In the genomic region with DNA sequence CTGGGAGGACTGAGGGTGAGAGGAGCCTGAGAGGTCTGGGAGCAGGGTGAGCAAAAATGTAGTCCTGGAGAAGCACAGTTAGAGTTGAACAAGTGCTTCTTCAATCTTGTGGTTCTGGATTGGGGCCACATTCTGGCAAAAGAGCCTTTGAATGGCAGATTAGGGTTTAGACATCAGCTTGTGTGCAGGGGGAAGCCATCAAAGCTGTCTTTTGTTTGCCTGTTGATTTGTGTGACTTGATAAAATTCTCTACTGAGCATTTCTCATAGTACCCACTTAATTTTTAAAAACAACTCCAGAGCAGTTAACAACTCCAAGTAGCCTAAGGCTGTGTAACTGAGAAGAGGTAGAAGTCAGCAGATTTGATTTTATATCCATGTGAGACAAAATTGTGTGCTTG, we compare ENCODE assay signal across 19 cellular contexts.
"Had no signal": no experiment of that assay in that cellular context is flagged by ENCODE, and none has a peak within 500 bp of the region (broad histone marks: within the 10 kb centered on the region; RNA-seq: fewer than 3 reads in every experiment).

No MANE protein-coding gene starts in this region.

- H3K9me3 Mint-ChIP-seq: endodermal cell, nephron had no signal

- H3K4me1 Mint-ChIP-seq: naive B cell had no signal

- H3K4me3 ChIP-seq: coronary artery, heart left ventricle, right atrium auricular region, sigmoid colon, skin epidermis had no signal

- DNase-seq: effector CD4-positive, alpha-beta T cell; endodermal cell; erythroblast; foreskin keratinocyte; heart left ventricle; hippocampal formation; left colon; mesendoderm; naive B cell; sigmoid colon; stimulated activated CD4-positive, alpha-beta T cell treated with anti-CD3 and anti-CD28 coated beads, Interleukin-2, amount 100 ng/mL, for 24 hours; stimulated activated CD4-positive, alpha-beta T cell treated with anti-CD3 and anti-CD28 coated beads, Interleukin-4, amount 100 ng/mL, for 4 hours; stimulated activated naive CD4-positive, alpha-beta T cell treated with Interleukin-2 at 50 U/mL for 16 hours; trophoblast cell had no signal

- H3K4me1 ChIP-seq: foreskin keratinocyte, heart left ventricle, right atrium auricular region, sigmoid colon had no signal

- ATAC-seq: foreskin keratinocyte, heart left ventricle, left colon had no signal

- H3K36me3 ChIP-seq: heart left ventricle, neutrophil, right atrium auricular region, sigmoid colon had no signal

- H3K4me3 Mint-ChIP-seq: endodermal cell, naive B cell, nephron had no signal

- H3K27ac Mint-ChIP-seq: endodermal cell, naive B cell, nephron had no signal

- H3K36me3 Mint-ChIP-seq: naive B cell had no signal

- H3K27me3 ChIP-seq: heart left ventricle, neutrophil, right atrium auricular region, sigmoid colon had no signal

- H3K9me3 ChIP-seq: heart left ventricle, neutrophil, right atrium auricular region, sigmoid colon had no signal

- H3K27ac ChIP-seq: coronary artery, foreskin keratinocyte, heart left ventricle, neutrophil, right atrium auricular region, sigmoid colon, skin epidermis had no signal
